Comparison of ENCODE assay signal across 1 cellular context in genomic region chr19:19304186-19304975, GRCh38.
TF ChIP-seq lines count a peak whose summit lies in the region.

No MANE protein-coding gene starts in this region.

TF ChIP-seq in SK-N-SH treated with all-trans-retinoic acid at 6 μM for 48 hours, 23 proteins besides CTCF, POLR2A, EP300 and RAD21 (continued from another document):
- TF ChIP-seq TSHZ2 (CRISPR knock-in tag; IDR thresholded peaks at IDR 0.05) (no peak), ZC3H10 (CRISPR knock-in tag; IDR thresholded peaks at IDR 0.05) (no peak), ISL1 (CRISPR knock-in tag; IDR thresholded peaks at IDR 0.05) (no peak), TOX (CRISPR knock-in tag; IDR thresholded peaks at IDR 0.05; ENCODE audit: borderline replicate concordance) (no peak), ZFP30 (CRISPR knock-in tag; IDR thresholded peaks at IDR 0.05) (no peak), PATZ1 (CRISPR knock-in tag; IDR thresholded peaks at IDR 0.05; ENCODE audit: borderline replicate concordance) (no peak), GLIS3 (CRISPR knock-in tag; IDR thresholded peaks at IDR 0.05) (no peak), ARNTL (CRISPR knock-in tag; IDR thresholded peaks at IDR 0.05; ENCODE audit: borderline replicate concordance, low read depth) (no peak), ZNF565 (CRISPR knock-in tag; conservative IDR thresholded peaks at IDR 0.05; ENCODE audit: low read depth) (no peak), PPARA (CRISPR knock-in tag; IDR thresholded peaks at IDR 0.05; ENCODE audit: borderline replicate concordance) (no peak), CREB5 (CRISPR knock-in tag; IDR thresholded peaks at IDR 0.05; ENCODE audit: low read depth) (no peak)
